20 cellular contexts compared by ENCODE assay signal in genomic region chr10:123556049-123556448, GRCh38.
DNase-seq lines count a peak whose midpoint lies in the region; TF ChIP-seq lines count a peak whose summit lies in the region.
"Had no signal": no experiment of that assay in that cellular context is flagged by ENCODE, and none has a peak within 500 bp of the region (broad histone marks: within the 10 kb centered on the region; RNA-seq: fewer than 3 reads in every experiment).

No MANE protein-coding gene starts in this region.

- H3K27ac Mint-ChIP-seq in chondrocyte (ENCODE audit: unreplicated experiment), result no peak overlapping the region
- peak overlapping the region; percentile 89 for H3K27ac Mint-ChIP-seq in neural crest cell (ENCODE audit: unreplicated experiment)
- H3K27ac Mint-ChIP-seq: IgD-negative memory B cell had no signal

- no peaks in the 10 kb centered on the region for H3K36me3 Mint-ChIP-seq in chondrocyte (ENCODE audit: low read depth)
- no peaks in the 10 kb centered on the region for H3K36me3 Mint-ChIP-seq in neural crest cell (ENCODE audit: low read depth)
- H3K36me3 Mint-ChIP-seq: CD4-positive, alpha-beta memory T cell had no signal

- H3K4me3 Mint-ChIP-seq in chondrocyte (ENCODE audit: unreplicated experiment) (no peak overlapping the region), neural crest cell (no peak overlapping the region)
- H3K4me3 Mint-ChIP-seq: CD4-positive, alpha-beta memory T cell; IgD-negative memory B cell had no signal

- TF ChIP-seq CTCF in chondrocyte (IDR thresholded peaks at IDR 0.05) (no peak), neural crest cell (conservative IDR thresholded peaks at IDR 0.05) (no peak)

- H3K4me1 Mint-ChIP-seq in chondrocyte (ENCODE audit: low read depth) (no peaks in the 10 kb centered on the region), neural crest cell (peaks cover 5% of the 10 kb centered on the region)

- no peaks in the 10 kb centered on the region for H3K9me3 Mint-ChIP-seq in chondrocyte (ENCODE audit: low read depth)
- no peaks in the 10 kb centered on the region for H3K9me3 Mint-ChIP-seq in neural crest cell
- H3K9me3 Mint-ChIP-seq: IgD-negative memory B cell had no signal

- H3K27me3 Mint-ChIP-seq in chondrocyte (ENCODE audit: low read depth) (peaks cover 18% of the 10 kb centered on the region), neural crest cell (ENCODE audit: low read depth) (peaks cover 21% of the 10 kb centered on the region)

- DNase-seq in activated CD8-positive, alpha-beta memory T cell treated with anti-CD3 and anti-CD28 coated beads, Interleukin-2, amount 50 U/mL, for 48 hours, result peak; percentile 25
- no peak for DNase-seq in activated CD8-positive, alpha-beta memory T cell treated with anti-CD3 and anti-CD28 coated beads, Interleukin-2, amount 50 U/mL, for 4 hours
- peak; percentile 74 for DNase-seq in chondrocyte (ENCODE audit: low spot score)
- no peak for DNase-seq in neural crest cell (ENCODE audit: low read depth, low spot score)
- DNase-seq in activated CD4-positive, alpha-beta T cell treated with anti-CD3 and anti-CD28 coated beads, Interleukin-2, amount 50 U/mL, for 4 hours, result no peak
- no peak for DNase-seq in stimulated activated CD8-positive, alpha-beta memory T cell treated with anti-CD3 and anti-CD28 coated beads, Interleukin-4, amount 100 ng/mL, for 48 hours
- no peak for DNase-seq in T1000 (lab: John Stamatoyannopoulos, UW)
- DNase-seq: C1 segment of cervical spinal cord; CD4-positive, alpha-beta memory T cell; COR-L47; DMS53; GOT3; HCEC 1CT; MM.1S; NCI-H1694; NCI-H2029 treated with DMSO at 0.1 percent for 48 hours; OCI-M1; Peyer's patch; SIG-M5 had no signal

Comparison
In these comparisons a context has a peak if more than half of its experiments do, and no peak if none do; other contexts are left out.
1. DNase-seq: peak in activated CD8-positive, alpha-beta memory T cell treated with anti-CD3 and anti-CD28 coated beads, Interleukin-2, amount 50 U/mL, for 48 hours (single experiment) and chondrocyte (single experiment); none in activated CD8-positive, alpha-beta memory T cell treated with anti-CD3 and anti-CD28 coated beads, Interleukin-2, amount 50 U/mL, for 4 hours (single experiment), neural crest cell (single experiment), activated CD4-positive, alpha-beta T cell treated with anti-CD3 and anti-CD28 coated beads, Interleukin-2, amount 50 U/mL, for 4 hours (0 of 2), stimulated activated CD8-positive, alpha-beta memory T cell treated with anti-CD3 and anti-CD28 coated beads, Interleukin-4, amount 100 ng/mL, for 48 hours (single experiment) and T1000 (single experiment).